ENCODE assay signal across 29 cellular contexts in the genomic region with DNA sequence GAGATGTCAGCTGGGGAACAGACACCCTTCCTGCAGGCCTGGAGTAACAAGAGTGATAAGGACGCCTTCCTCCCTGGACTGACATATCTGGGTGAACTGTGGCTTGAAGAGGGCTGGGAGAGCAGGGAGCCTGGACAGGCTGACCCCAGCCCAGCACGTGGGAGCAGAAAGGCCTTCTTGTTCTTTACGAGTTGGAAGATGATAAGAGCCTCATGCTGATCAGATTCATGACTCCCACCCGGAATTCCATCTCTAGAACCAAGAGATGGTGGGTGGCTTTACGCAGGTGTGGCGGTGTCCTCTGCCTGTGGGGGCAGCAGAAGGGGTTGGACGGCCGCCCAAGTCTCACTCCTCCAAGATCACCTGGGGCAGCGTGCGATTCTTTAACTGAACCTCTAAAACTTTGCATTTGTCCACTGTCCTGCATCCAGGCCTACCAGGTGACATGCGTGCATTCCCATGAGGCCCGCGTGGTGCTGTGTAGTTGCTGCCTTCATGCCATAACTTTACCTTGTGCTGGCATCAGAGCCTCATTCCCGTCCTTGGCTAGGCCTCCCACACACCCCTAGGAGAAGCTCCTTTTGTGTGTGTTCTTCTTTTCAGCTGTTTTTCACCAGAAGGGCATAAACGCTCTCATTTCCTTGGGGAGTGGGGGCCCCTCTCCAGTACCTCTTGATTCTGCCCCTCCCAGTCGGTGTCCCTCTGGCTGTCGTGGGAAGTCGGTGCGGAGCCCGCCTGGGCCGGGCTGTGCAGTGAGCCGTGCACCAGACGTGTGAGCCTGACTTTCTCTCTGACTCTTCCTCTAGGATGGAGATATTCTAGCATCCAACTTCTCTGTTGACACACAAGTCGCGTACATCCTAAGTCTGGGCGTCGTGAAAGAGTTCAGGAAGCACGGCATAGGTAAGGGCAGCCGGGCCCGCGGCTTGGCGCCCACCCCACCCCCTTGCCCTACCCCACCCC. TPM values are rescaled to one million over a fixed set of nuclear protein-coding genes. Genes with fewer than 3 reads are reported as not detected.
DNase-seq lines count a peak whose midpoint lies in the region; ATAC-seq and TF ChIP-seq lines count a peak whose summit lies in the region.
"Had no signal": no experiment of that assay in that cellular context is flagged by ENCODE, and none has a peak within 500 bp of the region (broad histone marks: within the 10 kb centered on the region; RNA-seq: fewer than 3 reads in every experiment).

No MANE protein-coding gene starts in this region.

- H3K4me1 Mint-ChIP-seq in activated T-helper 1 cell treated with anti-CD3 and anti-CD28 coated beads, Interleukin-12 subunit alpha, Interleukin-12 subunit beta, Interleukin-2, Interleukin-4 antibody, amounts not matched to agents 30 ng/mL and 10 ng/mL and 1 ng/mL, durations not matched to agents 14 hours and 24 hours and 36 hours (ENCODE audit: low read depth), result peaks cover 12% of the 10 kb centered on the region

- DNase-seq in heart left ventricle, result no peak
- no peak for DNase-seq in right atrium auricular region (ENCODE audit: low spot score)
- no peak for DNase-seq in activated T-helper 1 cell treated with anti-CD3 and anti-CD28 coated beads, Interleukin-12 subunit alpha, Interleukin-12 subunit beta, Interleukin-2, Interleukin-4 antibody, amounts not matched to agents 30 ng/mL and 10 ng/mL and 1 ng/mL, durations not matched to agents 14 hours and 24 hours and 36 hours (ENCODE audit: low spot score)
- DNase-seq in left lobe of liver (ENCODE audit: low spot score), result no peak
- no peak for DNase-seq in RKO (ENCODE audit: low spot score)
- no peak for DNase-seq in NCI-H1105 (lab: John Stamatoyannopoulos, UW)
- DNase-seq in middle frontal gyrus (ENCODE audit: extremely low spot score, low spot score), result no peak
- DNase-seq: activated CD4-positive, CD25-positive, alpha-beta regulatory T cell; activated effector memory CD4-positive, alpha-beta T cell treated with Interleukin-2 at 50 U/mL for 16 hours; CD4-positive, CD25-positive, alpha-beta regulatory T cell; cerebellar nuclear complex; Karpas-422; kidney glomerular epithelial cell; NCI-H187 treated with DMSO at 0.1 percent for 48 hours; NCI-H2227 treated with DMSO at 0.1 percent for 48 hours; SHP77; stimulated activated CD4-positive, alpha-beta T cell treated with anti-CD3 and anti-CD28 coated beads, Interleukin-2, amount 100 ng/mL, for 24 hours; stimulated activated naive CD4-positive, alpha-beta T cell treated with Interleukin-2 at 50 U/mL for 16 hours; thyroid gland had no signal

- H3K27me3 Mint-ChIP-seq in activated T-helper 1 cell treated with anti-CD3 and anti-CD28 coated beads, Interleukin-12 subunit alpha, Interleukin-12 subunit beta, Interleukin-2, Interleukin-4 antibody, amounts not matched to agents 30 ng/mL and 10 ng/mL and 1 ng/mL, durations not matched to agents 14 hours and 24 hours and 36 hours (ENCODE audit: insufficient read depth), result no peaks in the 10 kb centered on the region
- H3K27me3 Mint-ChIP-seq: CD4-positive, CD25-positive, alpha-beta regulatory T cell; natural killer cell treated with Interleukin-12 subunit alpha and Interleukin-12 subunit beta and Interleukin-15 and Interleukin-18, amount 100 ng/mL, for 72 hours had no signal

- H3K27ac Mint-ChIP-seq in activated T-helper 1 cell treated with anti-CD3 and anti-CD28 coated beads, Interleukin-12 subunit alpha, Interleukin-12 subunit beta, Interleukin-2, Interleukin-4 antibody, amounts not matched to agents 30 ng/mL and 10 ng/mL and 1 ng/mL, durations not matched to agents 14 hours and 24 hours and 36 hours, result peak overlapping the region; percentile 55

- TF ChIP-seq POLR2A in heart left ventricle (IDR thresholded peaks at IDR 0.05), result no peak

- intact Hi-C loops in heart left ventricle (cut with DNase I), result no loop called here
- intact Hi-C loops in activated T-helper 1 cell treated with anti-CD3 and anti-CD28 coated beads, Interleukin-12 subunit alpha, Interleukin-12 subunit beta, Interleukin-2, Interleukin-4 antibody, amounts not matched to agents 30 ng/mL and 10 ng/mL and 1 ng/mL, durations not matched to agents 14 hours and 24 hours and 36 hours (cut with micrococcal nuclease), result no loop called here

- H3K9me3 Mint-ChIP-seq in activated T-helper 1 cell treated with anti-CD3 and anti-CD28 coated beads, Interleukin-12 subunit alpha, Interleukin-12 subunit beta, Interleukin-2, Interleukin-4 antibody, amounts not matched to agents 30 ng/mL and 10 ng/mL and 1 ng/mL, durations not matched to agents 14 hours and 24 hours and 36 hours, result no peaks in the 10 kb centered on the region
- H3K9me3 Mint-ChIP-seq: CD4-positive, CD25-positive, alpha-beta regulatory T cell; natural killer cell treated with Interleukin-12 subunit alpha and Interleukin-12 subunit beta and Interleukin-15 and Interleukin-18, amount 100 ng/mL, for 72 hours had no signal

- no peak for TF ChIP-seq CTCF in heart left ventricle (IDR thresholded peaks at IDR 0.05)
- TF ChIP-seq CTCF in right atrium auricular region (IDR thresholded peaks at IDR 0.05), result no peak

- ATAC-seq in heart left ventricle, result peak in 3 of 4 donors; percentile 26 to 35 (median 31)
- peak; percentile 7 for ATAC-seq in left lobe of liver
- ATAC-seq in GM21360 (IDR thresholded peaks at IDR 0.05; ENCODE audit: unreplicated experiment), result no peak
- ATAC-seq: esophagus mucosa; gastrocnemius medialis; natural killer cell treated with Interleukin-12 subunit alpha and Interleukin-12 subunit beta and Interleukin-15 and Interleukin-18, amount 100 ng/mL, for 72 hours had no signal

- H3K27ac ChIP-seq in heart left ventricle (peak overlapping the region in 7 of 12 donors; percentile 2 to 65 (median 35)), right atrium auricular region (peak overlapping the region in 1 of 2 donors; percentile 16)
- H3K27ac ChIP-seq: prostate gland, skin epidermis, thyroid gland had no signal

- WGBS in heart left ventricle, 4 donors, result 82 to 85% (median 83%) methylated on average over 32 of the region's 32 CpGs

- H3K9me3 ChIP-seq in heart left ventricle, result no peaks in the 10 kb centered on the region
- no peaks in the 10 kb centered on the region for H3K9me3 ChIP-seq in right atrium auricular region
- H3K9me3 ChIP-seq: gastrocnemius medialis, prostate gland, thyroid gland had no signal

- peaks cover 24% of the 10 kb centered on the region for H3K36me3 Mint-ChIP-seq in activated T-helper 1 cell treated with anti-CD3 and anti-CD28 coated beads, Interleukin-12 subunit alpha, Interleukin-12 subunit beta, Interleukin-2, Interleukin-4 antibody, amounts not matched to agents 30 ng/mL and 10 ng/mL and 1 ng/mL, durations not matched to agents 14 hours and 24 hours and 36 hours (ENCODE audit: low read depth)

- H3K4me3 Mint-ChIP-seq in activated T-helper 1 cell treated with anti-CD3 and anti-CD28 coated beads, Interleukin-12 subunit alpha, Interleukin-12 subunit beta, Interleukin-2, Interleukin-4 antibody, amounts not matched to agents 30 ng/mL and 10 ng/mL and 1 ng/mL, durations not matched to agents 14 hours and 24 hours and 36 hours, result no peak overlapping the region
- H3K4me3 Mint-ChIP-seq: natural killer cell treated with Interleukin-12 subunit alpha and Interleukin-12 subunit beta and Interleukin-15 and Interleukin-18, amount 100 ng/mL, for 72 hours had no signal

- H3K4me3 ChIP-seq in heart left ventricle, result no peak overlapping the region
- no peak overlapping the region for H3K4me3 ChIP-seq in right atrium auricular region
- H3K4me3 ChIP-seq: gastrocnemius medialis, prostate gland, skin epidermis, thyroid gland had no signal

- H3K4me1 ChIP-seq in heart left ventricle, result peaks cover 0 to 33% (median 0%) of the 10 kb centered on the region in 12 donors
- peaks cover 0 to 12% of the 10 kb centered on the region in 2 donors for H3K4me1 ChIP-seq in right atrium auricular region
- H3K4me1 ChIP-seq: prostate gland, thyroid gland had no signal

- H3K27me3 ChIP-seq in heart left ventricle (no peaks in the 10 kb centered on the region), right atrium auricular region (no peaks in the 10 kb centered on the region)
- H3K27me3 ChIP-seq: gastrocnemius medialis, thyroid gland had no signal

- H3K36me3 ChIP-seq in heart left ventricle (peaks cover 0 to 92% (median 79%) of the 10 kb centered on the region in 9 donors), right atrium auricular region (peaks cover 68% of the 10 kb centered on the region)

RNA-seq across cellular contexts. Expression of gene C16orf90, which starts 13.3 kb away (rescaled TPM):
- total RNA-seq in heart left ventricle, result not detected
- polyA plus RNA-seq in heart left ventricle, result not detected
- total RNA-seq in right atrium auricular region, result not detected
- not detected in 2 replicates for total RNA-seq in activated T-helper 1 cell treated with anti-CD3 and anti-CD28 coated beads, Interleukin-12 subunit alpha, Interleukin-12 subunit beta, Interleukin-2, Interleukin-4 antibody, amounts not matched to agents 30 ng/mL and 10 ng/mL and 1 ng/mL, durations not matched to agents 14 hours and 24 hours and 36 hours
- total RNA-seq in left lobe of liver, result not detected
- total RNA-seq: CD4-positive, CD25-positive, alpha-beta regulatory T cell; esophagus mucosa; G401; gastrocnemius medialis; mesenteric fat pad; natural killer cell treated with Interleukin-12 subunit alpha and Interleukin-12 subunit beta and Interleukin-15 and Interleukin-18, amount 100 ng/mL, for 72 hours; OCI-LY7; T-helper 2 cell treated with Interferon-gamma antibody and Interleukin-4, amounts not matched to agents 100 ng/mL and 5 ng/mL, for 36 hours; thyroid gland had no signal
- polyA plus RNA-seq: CD4-positive, CD25-positive, alpha-beta regulatory T cell had no signal

RNA-seq across cellular contexts. Expression of gene CLUAP1, which starts 18.8 kb away (rescaled TPM):
- total RNA-seq in heart left ventricle (10 to 100 TPM in 8 of 9 donors, 1 to 10 TPM in 1; 8.4 to 22.1 (median 15.7) TPM), right atrium auricular region (10 to 100 TPM in 1 of 2 donors, 1 to 10 TPM in 1; 8.8 to 10.9 TPM), left lobe of liver (6.8 TPM)
- 10 to 100 TPM in 1 of 2 donors, 1 to 10 TPM in 1; 4.9 to 18.0 TPM for polyA plus RNA-seq in heart left ventricle
- 20.0 and 21.2 TPM in 2 replicates for total RNA-seq in activated T-helper 1 cell treated with anti-CD3 and anti-CD28 coated beads, Interleukin-12 subunit alpha, Interleukin-12 subunit beta, Interleukin-2, Interleukin-4 antibody, amounts not matched to agents 30 ng/mL and 10 ng/mL and 1 ng/mL, durations not matched to agents 14 hours and 24 hours and 36 hours

RNA-seq across cellular contexts. Expression of gene NAA60, which starts 38.5 kb away (rescaled TPM):
- total RNA-seq in heart left ventricle (10 to 100 TPM; 30.3 to 61.9 (median 37.0) TPM), right atrium auricular region (10 to 100 TPM; 28.1 to 29.1 TPM), left lobe of liver (39.5 TPM)
- polyA plus RNA-seq in heart left ventricle, result 10 to 100 TPM; 38.6 to 39.1 TPM
- 35.4 and 38.3 TPM in 2 replicates for total RNA-seq in activated T-helper 1 cell treated with anti-CD3 and anti-CD28 coated beads, Interleukin-12 subunit alpha, Interleukin-12 subunit beta, Interleukin-2, Interleukin-4 antibody, amounts not matched to agents 30 ng/mL and 10 ng/mL and 1 ng/mL, durations not matched to agents 14 hours and 24 hours and 36 hours

RNA-seq across cellular contexts. Expression of gene ZNF597, which starts 38.7 kb away (rescaled TPM):
- 1 to 10 TPM; 1.5 to 3.3 (median 1.8) TPM for total RNA-seq in heart left ventricle
- polyA plus RNA-seq in heart left ventricle, result 1 to 10 TPM in 1 of 2 donors, under 1 TPM in 1; 0.65 to 1.4 TPM
- total RNA-seq in right atrium auricular region, result 1 to 10 TPM; 1.3 to 2.2 TPM
- 2.6 TPM in 2 replicates for total RNA-seq in activated T-helper 1 cell treated with anti-CD3 and anti-CD28 coated beads, Interleukin-12 subunit alpha, Interleukin-12 subunit beta, Interleukin-2, Interleukin-4 antibody, amounts not matched to agents 30 ng/mL and 10 ng/mL and 1 ng/mL, durations not matched to agents 14 hours and 24 hours and 36 hours
- 0.91 TPM for total RNA-seq in left lobe of liver
